21 cellular contexts compared by ENCODE assay signal in the genomic region with DNA sequence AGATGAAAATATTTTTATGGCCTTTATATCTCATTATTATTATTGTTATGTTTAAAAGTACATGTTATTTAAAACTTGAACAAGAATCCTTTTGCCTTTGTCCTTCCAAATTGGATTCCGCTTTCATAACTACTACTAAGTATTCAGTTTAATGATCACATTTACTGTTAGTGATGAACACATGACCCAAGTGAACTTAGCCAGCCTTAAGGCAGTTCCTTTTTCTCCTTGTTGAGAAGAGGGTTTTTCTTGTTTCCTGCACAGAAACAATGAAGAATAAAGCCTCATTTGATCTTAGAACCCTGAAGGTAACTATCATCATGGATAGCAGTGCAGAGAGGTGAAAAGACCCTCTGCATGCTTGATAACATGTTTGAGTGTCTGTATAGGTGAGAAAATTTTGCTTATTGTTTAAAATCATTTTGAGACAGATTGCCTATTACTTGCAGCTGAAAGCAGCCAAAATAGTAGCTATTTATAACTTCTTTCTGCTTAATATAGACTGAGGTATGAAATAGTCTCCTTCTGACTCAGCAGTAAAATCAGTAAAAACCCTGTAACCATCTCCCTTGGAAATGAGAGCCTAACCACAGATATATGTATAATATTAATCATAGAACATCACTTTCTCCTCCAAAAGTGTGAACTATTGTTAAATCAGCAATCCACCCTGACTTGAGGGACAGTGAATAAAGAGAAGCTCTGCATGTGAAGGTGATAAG.
DNase-seq lines count a peak whose midpoint lies in the region; ATAC-seq and TF ChIP-seq lines count a peak whose summit lies in the region.
"Had no signal": no experiment of that assay in that cellular context is flagged by ENCODE, and none has a peak within 500 bp of the region (broad histone marks: within the 10 kb centered on the region; RNA-seq: fewer than 3 reads in every experiment).

No MANE protein-coding gene starts in this region.

- no peaks in the 10 kb centered on the region for H3K79me2 ChIP-seq in osteoblast (ENCODE audit: insufficient read depth, low read length)

- H3K9ac ChIP-seq in adipocyte (ENCODE audit: low read length): no peak overlapping the region

- no peak overlapping the region for H3K4me3 ChIP-seq in adipocyte (ENCODE audit: low read length)
- H3K4me3 ChIP-seq in osteoblast (ENCODE audit: insufficient read depth, low read length): no peak overlapping the region
- H3K4me3 ChIP-seq: cardiac muscle cell, skin epidermis, tibial artery had no signal

- no peak overlapping the region for H2AFZ ChIP-seq in osteoblast (ENCODE audit: low read length)

- ATAC-seq in GM18511 (IDR thresholded peaks at IDR 0.05; ENCODE audit: unreplicated experiment) (peak; percentile 56), HG03442 (IDR thresholded peaks at IDR 0.05; ENCODE audit: unreplicated experiment) (peak; percentile 49)
- ATAC-seq: Right ventricle myocardium inferior; stimulated activated naive CD8-positive, alpha-beta T cell treated with anti-CD3 and anti-CD28 coated beads, Interleukin-15, Interleukin-2, amounts not matched to agents 100 U/mL and 50 U/mL, for 24 hours had no signal

- H3K36me3 ChIP-seq in adipocyte (ENCODE audit: control insufficient read depth, insufficient read depth, low read length, severe bottlenecking) (no peaks in the 10 kb centered on the region), osteoblast (ENCODE audit: insufficient read depth, low read length) (no peaks in the 10 kb centered on the region)
- H3K36me3 ChIP-seq: cardiac muscle cell, tibial artery had no signal

- H3K9me3 ChIP-seq in adipocyte (ENCODE audit: control insufficient read depth, low read length) (no peaks in the 10 kb centered on the region), osteoblast (ENCODE audit: low read depth, low read length) (no peaks in the 10 kb centered on the region)
- H3K9me3 ChIP-seq: tibial artery had no signal

- H4K20me1 ChIP-seq in osteoblast (ENCODE audit: insufficient read depth, low read length): no peaks in the 10 kb centered on the region

- H3K4me2 ChIP-seq in osteoblast (ENCODE audit: insufficient read depth, low read length): no peak overlapping the region

- peaks cover 14% of the 10 kb centered on the region for H3K4me1 ChIP-seq in adipocyte (ENCODE audit: control insufficient read depth, insufficient read depth, low read length)
- H3K4me1 ChIP-seq in osteoblast (ENCODE audit: insufficient read depth, low read length): peaks cover 13% of the 10 kb centered on the region
- H3K4me1 ChIP-seq: tibial artery had no signal

- no peak overlapping the region for H3K27ac ChIP-seq in osteoblast (ENCODE audit: low read depth, low read length)
- H3K27ac ChIP-seq: cardiac muscle cell, skin epidermis, tibial artery had no signal

- DNase-seq in adipocyte (ENCODE audit: low read depth): peak; percentile 4
- peak; percentile 41 for DNase-seq in osteoblast (ENCODE audit: insufficient read length, low spot score, missing footprints)
- no peak for DNase-seq in ureter (ENCODE audit: low spot score)
- no peak for DNase-seq in DMS 273 (lab: John Stamatoyannopoulos, UW; ENCODE audit: unreplicated experiment)
- DNase-seq in activated naive CD4-positive, alpha-beta T cell (lab: John Stamatoyannopoulos, UW): no peak
- DNase-seq: activated CD4-positive, alpha-beta T cell treated with anti-CD3 and anti-CD28 coated beads, Interleukin-2, amount 50 U/mL, for 1 hour; activated gamma-delta T cell; AML-193; DND-41; GOT3; immature natural killer cell; NCI-H1417 treated with DMSO at 0.1 percent for 48 hours; NCI-H524; stimulated activated CD4-positive, alpha-beta T cell treated with anti-CD3 and anti-CD28 coated beads, Interleukin-2, amount 100 ng/mL, for 24 hours; stimulated activated naive CD8-positive, alpha-beta T cell treated with anti-CD3 and anti-CD28 coated beads, Interleukin-15, Interleukin-2, amounts not matched to agents 100 U/mL and 50 U/mL, for 24 hours; tibial artery had no signal

- no peaks in the 10 kb centered on the region for H3K27me3 ChIP-seq in adipocyte (replicated peaks; ENCODE audit: control insufficient read depth, insufficient read depth, low read length)
- H3K27me3 ChIP-seq in osteoblast (ENCODE audit: insufficient read depth, low read length): no peaks in the 10 kb centered on the region
- H3K27me3 ChIP-seq: cardiac muscle cell, tibial artery had no signal

- no peak for TF ChIP-seq CTCF in osteoblast (IDR thresholded peaks at IDR 0.05; ENCODE audit: extremely low read depth, low read depth, low read length)

Comparison
In these comparisons a context has a peak if more than half of its experiments do, and no peak if none do; other contexts are left out.
1. DNase-seq: peak in adipocyte (single experiment) and osteoblast (single experiment); none in ureter (single experiment), DMS 273 (single experiment) and activated naive CD4-positive, alpha-beta T cell (0 of 4).